In genomic region chr1:156646738-156647211, GRCh38 we compare ENCODE assay signal across 20 cellular contexts. TPM values are rescaled to one million over a fixed set of nuclear protein-coding genes. Genes with fewer than 3 reads are reported as not detected.
"Had no signal": no experiment of that assay in that cellular context is flagged by ENCODE, and none has a peak within 500 bp of the region (broad histone marks: within the 10 kb centered on the region; RNA-seq: fewer than 3 reads in every experiment).

No MANE protein-coding gene starts in this region.

- H3K9me3 ChIP-seq: esophagus squamous epithelium, gastroesophageal sphincter, neutrophil had no signal

- ATAC-seq: gastroesophageal sphincter; naive thymus-derived CD4-positive, alpha-beta T cell had no signal

- H3K27ac Mint-ChIP-seq: naive thymus-derived CD4-positive, alpha-beta T cell; nephron progenitor cell had no signal

- DNase-seq: effector memory CD4-positive, alpha-beta T cell; esophagus squamous epithelium; foreskin fibroblast; glutamatergic neuron; kidney glomerular epithelial cell; mesendoderm; naive thymus-derived CD4-positive, alpha-beta T cell; nephron progenitor cell; small intestine; stimulated activated CD4-positive, alpha-beta T cell treated with anti-CD3 and anti-CD28 coated beads, Interleukin-2, amount 100 ng/mL, for 48 hours; stimulated activated naive CD4-positive, alpha-beta T cell treated with Interleukin-2 at 50 U/mL for 16 hours; trophoblast cell had no signal

- H3K9me3 Mint-ChIP-seq: nephron progenitor cell had no signal

- H3K36me3 ChIP-seq: esophagus squamous epithelium, gastroesophageal sphincter, neutrophil had no signal

- H3K4me3 ChIP-seq: esophagus squamous epithelium, gastroesophageal sphincter had no signal

- H3K4me3 Mint-ChIP-seq: naive thymus-derived CD4-positive, alpha-beta T cell; nephron progenitor cell had no signal

- H3K27ac ChIP-seq: esophagus squamous epithelium, gastroesophageal sphincter, neutrophil had no signal

- H3K36me3 Mint-ChIP-seq: naive thymus-derived CD4-positive, alpha-beta T cell had no signal

RNA-seq across cellular contexts. Expression of gene BCAN, which starts 4.9 kb away (rescaled TPM):
- total RNA-seq: epithelial cell of proximal tubule; esophagus squamous epithelium; liver; lung microvascular endothelial cell; mononuclear cell; naive thymus-derived CD4-positive, alpha-beta T cell; pulmonary artery endothelial cell had no signal
- polyA plus RNA-seq: naive thymus-derived CD4-positive, alpha-beta T cell had no signal

RNA-seq across cellular contexts. Expression of gene HAPLN2, which starts 27.6 kb away (rescaled TPM):
- total RNA-seq: epithelial cell of proximal tubule; lung microvascular endothelial cell; naive thymus-derived CD4-positive, alpha-beta T cell; pulmonary artery endothelial cell; urinary bladder had no signal
- polyA plus RNA-seq: naive thymus-derived CD4-positive, alpha-beta T cell had no signal

RNA-seq across cellular contexts. Expression of gene NES, which starts 30.4 kb away (rescaled TPM):
- total RNA-seq: mononuclear cell had no signal
- polyA plus RNA-seq: naive thymus-derived CD4-positive, alpha-beta T cell had no signal
